In genomic region chr12:67025543-67026114, GRCh38 we compare ENCODE assay signal across 9 cellular contexts.
DNase-seq lines count a peak whose midpoint lies in the region; ATAC-seq, FAIRE-seq and TF ChIP-seq lines count a peak whose summit lies in the region.
"Had no signal": no experiment of that assay in that cellular context is flagged by ENCODE, and none has a peak within 500 bp of the region (broad histone marks: within the 10 kb centered on the region; RNA-seq: fewer than 3 reads in every experiment).

No MANE protein-coding gene starts in this region.

- FAIRE-seq in GM12891 (lab: Jason Lieb, UNC): peak; percentile 51

- no peak for TF ChIP-seq POLR2A in GM12891 (IDR thresholded peaks at IDR 0.05; ENCODE audit: low read depth, low read length)

- H3K4me1 ChIP-seq in foreskin keratinocyte: no peaks in the 10 kb centered on the region
- H3K4me1 ChIP-seq: SJSA1 had no signal

- ATAC-seq in HG02973 (IDR thresholded peaks at IDR 0.05; ENCODE audit: unreplicated experiment) (peak; percentile 93), foreskin keratinocyte (peak; percentile 59)

- DNase-seq in AG10803 (ENCODE audit: low read depth): peak; percentile 10
- DNase-seq in GM12891 (ENCODE audit: insufficient read length, low spot score): peak; percentile 29
- DNase-seq in NCI-H460 (ENCODE audit: extremely low read depth, low read depth): peak; percentile 36
- peak; percentile 13 to 38 (median 18) for DNase-seq in activated CD8-positive, alpha-beta memory T cell treated with anti-CD3 and anti-CD28 coated beads for 48 hours (ENCODE audit: low read depth in 2 of 3, low spot score in 2 of 3)
- DNase-seq in foreskin keratinocyte: no peak
- peak; percentile 50 for DNase-seq in stimulated activated CD4-positive, alpha-beta T cell treated with anti-CD3 and anti-CD28 coated beads, Interleukin-4, amount 100 ng/mL, for 1 hour
- no peak for DNase-seq in NCI-H226

- no peaks in the 10 kb centered on the region for H3K27me3 ChIP-seq in foreskin keratinocyte

- H3K4me3 ChIP-seq in AG10803 (ENCODE audit: low read length): no peak overlapping the region
- H3K4me3 ChIP-seq: SJSA1 had no signal

- H3K27ac ChIP-seq in foreskin keratinocyte: no peak overlapping the region
- H3K27ac ChIP-seq: SJSA1 had no signal

- TF ChIP-seq CTCF in AG10803 (conservative IDR thresholded peaks at IDR 0.05; ENCODE audit: low read length) (peak; percentile 79), foreskin keratinocyte (conservative IDR thresholded peaks at IDR 0.05) (peak; percentile 81)

TF ChIP-seq in GM12891, 5 proteins besides CTCF, POLR2A, EP300 and RAD21:
- TF ChIP-seq SPI1 (IDR thresholded peaks at IDR 0.05; ENCODE audit: low read depth, low read length) (no peak), POU2F2 (IDR thresholded peaks at IDR 0.05; ENCODE audit: low read depth, low read length) (no peak), PAX5 (IDR thresholded peaks at IDR 0.05; ENCODE audit: insufficient read depth, low read length, severe bottlenecking) (no peak), POLR2AphosphoS5 (IDR thresholded peaks at IDR 0.05; ENCODE audit: low read depth, low read length) (no peak), TAF1 (IDR thresholded peaks at IDR 0.05; ENCODE audit: low read depth, low read length) (no peak)

Comparison
In these comparisons a context has a peak if more than half of its experiments do, and no peak if none do; other contexts are left out.
1. DNase-seq: peak in AG10803 (single experiment), GM12891 (single experiment), NCI-H460 (single experiment), activated CD8-positive, alpha-beta memory T cell treated with anti-CD3 and anti-CD28 coated beads for 48 hours (3 of 3) and stimulated activated CD4-positive, alpha-beta T cell treated with anti-CD3 and anti-CD28 coated beads, Interleukin-4, amount 100 ng/mL, for 1 hour (single experiment); none in foreskin keratinocyte (0 of 2) and NCI-H226 (single experiment).